Comparison of ENCODE assay signal across 31 cellular contexts in genomic region chr2:193124820-193125219, GRCh38.
"Had no signal": no experiment of that assay in that cellular context is flagged by ENCODE, and none has a peak within 500 bp of the region (broad histone marks: within the 10 kb centered on the region; RNA-seq: fewer than 3 reads in every experiment).

No MANE protein-coding gene starts in this region.

- ATAC-seq: esophagus mucosa; gastrocnemius medialis; heart left ventricle; left lobe of liver; natural killer cell treated with Interleukin-12 subunit alpha and Interleukin-12 subunit beta and Interleukin-15 and Interleukin-18, amount 100 ng/mL, for 72 hours; right lobe of liver; stimulated activated naive CD8-positive, alpha-beta T cell treated with anti-CD3 and anti-CD28 coated beads, Interleukin-15, amount 100 ng/mL, for 72 hours had no signal

- H3K4me3 ChIP-seq: gastrocnemius medialis, heart left ventricle, lung, right lobe of liver, smooth muscle cell, suprapubic skin, vagina had no signal

- H3K4me2 ChIP-seq: smooth muscle cell had no signal

- FAIRE-seq: islet of Langerhans had no signal

- H3K4me3 Mint-ChIP-seq: dendritic cell treated with granulocyte-macrophage colony-stimulating factor and Interleukin-4, amounts not matched to agents 40 ng/mL and 50 ng/mL, for 4 days; endodermal cell; memory B cell; naive B cell; natural killer cell treated with Interleukin-12 subunit alpha and Interleukin-12 subunit beta and Interleukin-15 and Interleukin-18, amount 100 ng/mL, for 72 hours; neural crest cell; stimulated activated naive CD8-positive, alpha-beta T cell treated with anti-CD3 and anti-CD28 coated beads, Interleukin-15, amount 100 ng/mL, for 72 hours had no signal

- H3K9me3 ChIP-seq: gastrocnemius medialis, heart left ventricle, neutrophil, right lobe of liver, suprapubic skin, vagina had no signal

- H3K4me1 ChIP-seq: gastrocnemius medialis, heart left ventricle, parathyroid adenoma, right lobe of liver, suprapubic skin, vagina had no signal

- H3K27me3 ChIP-seq: gastrocnemius medialis, heart left ventricle, neutrophil, right lobe of liver, suprapubic skin, vagina had no signal

- H3K27ac Mint-ChIP-seq: dendritic cell treated with granulocyte-macrophage colony-stimulating factor and Interleukin-4, amounts not matched to agents 40 ng/mL and 50 ng/mL, for 4 days; endodermal cell; memory B cell; naive B cell; natural killer cell treated with Interleukin-12 subunit alpha and Interleukin-12 subunit beta and Interleukin-15 and Interleukin-18, amount 100 ng/mL, for 72 hours; progenitor cell of endocrine pancreas; stimulated activated naive CD8-positive, alpha-beta T cell treated with anti-CD3 and anti-CD28 coated beads, Interleukin-15, amount 100 ng/mL, for 72 hours had no signal

- H3K9ac ChIP-seq: parathyroid adenoma had no signal

- H3K4me1 Mint-ChIP-seq: endodermal cell; memory B cell; neural crest cell; stimulated activated naive CD8-positive, alpha-beta T cell treated with anti-CD3 and anti-CD28 coated beads, Interleukin-15, amount 100 ng/mL, for 72 hours had no signal

- H3K36me3 Mint-ChIP-seq: memory B cell; naive B cell; natural killer cell treated with Interleukin-12 subunit alpha and Interleukin-12 subunit beta and Interleukin-15 and Interleukin-18, amount 100 ng/mL, for 72 hours had no signal

- DNase-seq: effector CD8-positive, alpha-beta T cell; endodermal cell; foreskin fibroblast; gastrocnemius medialis; heart left ventricle; hippocampal formation; kidney glomerular epithelial cell; naive B cell; right lobe of liver; stimulated activated CD4-positive, alpha-beta T cell treated with anti-CD3 and anti-CD28 coated beads, Interleukin-12 subunit alpha, Interleukin-12 subunit beta, amount 100 ng/mL, for 4 hours; stimulated activated CD4-positive, alpha-beta T cell treated with anti-CD3 and anti-CD28 coated beads, Interleukin-1b, Interleukin-23, amount 100 ng/mL, for 48 hours; stimulated activated CD4-positive, alpha-beta T cell treated with anti-CD3 and anti-CD28 coated beads, Interleukin-4, amount 100 ng/mL, for 1 hour; stimulated activated CD8-positive, alpha-beta memory T cell treated with anti-CD3 and anti-CD28 coated beads, Interleukin-4, amount 100 ng/mL, for 48 hours; stimulated activated naive CD4-positive, alpha-beta T cell; stimulated activated naive CD8-positive, alpha-beta T cell treated with anti-CD3 and anti-CD28 coated beads, Interleukin-15, amount 100 ng/mL, for 72 hours; trophoblast cell had no signal

- H3K27ac ChIP-seq: epithelial cell of prostate, gastrocnemius medialis, heart left ventricle, neutrophil, parathyroid adenoma, right lobe of liver, suprapubic skin, vagina had no signal

- H3K79me2 ChIP-seq: parathyroid adenoma had no signal

- H3K27me3 Mint-ChIP-seq: dendritic cell treated with granulocyte-macrophage colony-stimulating factor and Interleukin-4, amounts not matched to agents 40 ng/mL and 50 ng/mL, for 4 days; memory B cell; naive B cell; natural killer cell treated with Interleukin-12 subunit alpha and Interleukin-12 subunit beta and Interleukin-15 and Interleukin-18, amount 100 ng/mL, for 72 hours; progenitor cell of endocrine pancreas; stimulated activated naive CD8-positive, alpha-beta T cell treated with anti-CD3 and anti-CD28 coated beads, Interleukin-15, amount 100 ng/mL, for 72 hours had no signal

- H2AFZ ChIP-seq: parathyroid adenoma had no signal

- H3K9me3 Mint-ChIP-seq: dendritic cell treated with granulocyte-macrophage colony-stimulating factor and Interleukin-4, amounts not matched to agents 40 ng/mL and 50 ng/mL, for 4 days; endodermal cell; memory B cell; naive B cell; neural crest cell; stimulated activated naive CD8-positive, alpha-beta T cell treated with anti-CD3 and anti-CD28 coated beads, Interleukin-15, amount 100 ng/mL, for 72 hours had no signal

- H3K36me3 ChIP-seq: gastrocnemius medialis, heart left ventricle, neutrophil, right lobe of liver, suprapubic skin, vagina had no signal
